In genomic region chr1:95246511-95246910, GRCh38 we compare ENCODE assay signal across 24 cellular contexts.
"Had no signal": no experiment of that assay in that cellular context is flagged by ENCODE, and none has a peak within 500 bp of the region (broad histone marks: within the 10 kb centered on the region; RNA-seq: fewer than 3 reads in every experiment).

No MANE protein-coding gene starts in this region.

- H3K27ac Mint-ChIP-seq: activated CD4-positive, alpha-beta memory T cell treated with anti-CD3 and anti-CD28 coated beads for 36 hours; activated naive CD4-positive, alpha-beta T cell treated with anti-CD3 and anti-CD28 coated beads for 36 hours; activated T-cell treated with anti-CD3 and anti-CD28 coated beads, Interleukin-2, amount 50 U/mL, for 72 hours; immature natural killer cell; T-helper 17 cell; type B pancreatic cell had no signal

- DNase-seq: activated CD4-positive, alpha-beta memory T cell treated with anti-CD3 and anti-CD28 coated beads for 36 hours; activated CD4-positive, alpha-beta T cell treated with anti-CD3 and anti-CD28 coated beads for 48 hours; activated effector memory CD4-positive, alpha-beta T cell treated with Interleukin-2 at 50 U/mL for 16 hours; activated naive CD4-positive, alpha-beta T cell treated with anti-CD3 and anti-CD28 coated beads for 36 hours; activated T-cell treated with anti-CD3 and anti-CD28 coated beads, Interleukin-2, amount 50 U/mL, for 72 hours; aorta; brain microvascular endothelial cell; colonic mucosa; dorsolateral prefrontal cortex; effector memory CD8-positive, alpha-beta T cell; esophagus squamous epithelium; immature natural killer cell; naive thymus-derived CD4-positive, alpha-beta T cell; retina; stimulated activated CD4-positive, alpha-beta T cell treated with anti-CD3 and anti-CD28 coated beads, Interleukin-4, amount 100 ng/mL, for 24 hours; stimulated activated naive CD4-positive, alpha-beta T cell treated with Interleukin-2 at 50 U/mL for 16 hours; SW 1271; T-helper 17 cell had no signal

- H3K27ac ChIP-seq: brain microvascular endothelial cell, colonic mucosa, esophagus squamous epithelium, gastroesophageal sphincter, thoracic aorta had no signal

- H3K27me3 Mint-ChIP-seq: activated CD4-positive, alpha-beta memory T cell treated with anti-CD3 and anti-CD28 coated beads for 36 hours; central memory CD8-positive, alpha-beta T cell; effector memory CD8-positive, alpha-beta T cell; naive thymus-derived CD4-positive, alpha-beta T cell; T-helper 17 cell; type B pancreatic cell had no signal

- H3K4me3 Mint-ChIP-seq: activated CD4-positive, alpha-beta memory T cell treated with anti-CD3 and anti-CD28 coated beads for 36 hours; activated naive CD4-positive, alpha-beta T cell treated with anti-CD3 and anti-CD28 coated beads for 36 hours; activated T-cell treated with anti-CD3 and anti-CD28 coated beads, Interleukin-2, amount 50 U/mL, for 72 hours; central memory CD8-positive, alpha-beta T cell; effector memory CD8-positive, alpha-beta T cell; immature natural killer cell; naive thymus-derived CD4-positive, alpha-beta T cell; T-helper 17 cell; type B pancreatic cell had no signal

- H3K4me3 ChIP-seq: colonic mucosa, dorsolateral prefrontal cortex, esophagus squamous epithelium, gastroesophageal sphincter, lung, thoracic aorta had no signal

- ATAC-seq: activated T-cell treated with anti-CD3 and anti-CD28 coated beads, Interleukin-2, amount 50 U/mL, for 72 hours; effector memory CD8-positive, alpha-beta T cell; gastroesophageal sphincter; left lobe of liver; naive thymus-derived CD4-positive, alpha-beta T cell; T-helper 17 cell had no signal

- H3K9me3 ChIP-seq: colonic mucosa, thoracic aorta had no signal

- H3K27me3 ChIP-seq: brain microvascular endothelial cell, colonic mucosa, dorsolateral prefrontal cortex, esophagus squamous epithelium, gastroesophageal sphincter had no signal

- H3K36me3 ChIP-seq: colonic mucosa, thoracic aorta had no signal

- H3K9me3 Mint-ChIP-seq: central memory CD8-positive, alpha-beta T cell; effector memory CD8-positive, alpha-beta T cell; immature natural killer cell; type B pancreatic cell had no signal

- H3K4me1 ChIP-seq: colonic mucosa had no signal
